Comparison of ENCODE assay signal across 2 cellular contexts in genomic region chr22:31911565-31912401, GRCh38.
TF ChIP-seq lines count a peak whose summit lies in the region.

No MANE protein-coding gene starts in this region.

TF ChIP-seq in K562, 482 proteins besides CTCF, POLR2A, EP300 and RAD21 (continued from another document and continues in another):
- TF ChIP-seq RERE (CRISPR knock-in tag; IDR thresholded peaks at IDR 0.05; ENCODE audit: borderline replicate concordance) (no peak), ZNF780A (CRISPR knock-in tag; IDR thresholded peaks at IDR 0.05) (no peak), FUS (optimal IDR thresholded peaks at IDR 0.05; ENCODE audit: low read depth, low read length) (no peak), XRCC5 (IDR thresholded peaks at IDR 0.05; ENCODE audit: low read depth, low read length) (no peak), RBFOX2 (IDR thresholded peaks at IDR 0.05; ENCODE audit: low read depth, low read length) (no peak), ZNF347 (CRISPR knock-in tag; IDR thresholded peaks at IDR 0.05; ENCODE audit: low read depth) (no peak), ZNF318 (IDR thresholded peaks at IDR 0.05; ENCODE audit: borderline replicate concordance in 1 of 2, low read depth in 1 of 2) (peak in 1 of 2 experiments; percentile 79; a peak in 2 of 4 replicates), PHF21A (IDR thresholded peaks at IDR 0.05; ENCODE audit: borderline replicate concordance, low read depth) (no peak), RBBP5 (IDR thresholded peaks at IDR 0.05; ENCODE audit: borderline replicate concordance, insufficient read depth, low read length, poor library complexity, severe bottlenecking) (no peak), BHLHE40 (IDR thresholded peaks at IDR 0.05; ENCODE audit: low read length) (peak; percentile 59), JUND (IDR thresholded peaks at IDR 0.05; ENCODE audit: borderline replicate concordance, low read depth, low read length) (peak; percentile 55; the same call in 1 of the 2 replicates), JUND (tag; IDR thresholded peaks at IDR 0.05; ENCODE audit: borderline replicate concordance, low read depth, low read length) (peak; percentile 16; the same call in 1 of the 3 replicates)

TF ChIP-seq in HepG2, 621 proteins besides CTCF, POLR2A, EP300 and RAD21 (continued from another document and continues in another):
- TF ChIP-seq ZNF609 (CRISPR knock-in tag; IDR thresholded peaks at IDR 0.05; ENCODE audit: borderline replicate concordance), result peak; percentile 77
- TF ChIP-seq ZNF331 (CRISPR knock-in tag; IDR thresholded peaks at IDR 0.05), result peak; percentile 58; the same call in 1 of the 2 replicates
- TF ChIP-seq HMG20B (CRISPR knock-in tag; conservative IDR thresholded peaks at IDR 0.05), result peak; percentile 72
- peak; percentile 34; the same call in 1 of the 2 replicates for TF ChIP-seq ZNF362 (CRISPR knock-in tag; IDR thresholded peaks at IDR 0.05; ENCODE audit: borderline replicate concordance)
- TF ChIP-seq NCOR1 (IDR thresholded peaks at IDR 0.05; ENCODE audit: borderline replicate concordance, low read length), result peak; percentile 61; the same call in 1 of the 2 replicates
- TF ChIP-seq KAT8 (CRISPR knock-in tag; IDR thresholded peaks at IDR 0.05), result peak; percentile 42; the same call in 1 of the 2 replicates
- no peak for TF ChIP-seq GRHL1 (CRISPR knock-in tag; conservative IDR thresholded peaks at IDR 0.05)
- no peak for TF ChIP-seq MAFG (CRISPR knock-in tag; IDR thresholded peaks at IDR 0.05)
- TF ChIP-seq RFX5 (IDR thresholded peaks at IDR 0.05; ENCODE audit: low read depth, low read length), result no peak
- TF ChIP-seq ZNF644 (CRISPR knock-in tag; IDR thresholded peaks at IDR 0.05; ENCODE audit: low read depth), result peak; percentile 20; the same call in 1 of the 2 replicates
- 0 out of 2 replicates have a peak, but pooled peaks have one; percentile 61 for TF ChIP-seq ELF3 (CRISPR knock-in tag; IDR thresholded peaks at IDR 0.05)
- peak; percentile 55; the same call in 1 of the 2 replicates for TF ChIP-seq ARID4A (CRISPR knock-in tag; IDR thresholded peaks at IDR 0.05; ENCODE audit: borderline replicate concordance)
- TF ChIP-seq GFI1 (CRISPR knock-in tag; IDR thresholded peaks at IDR 0.05; ENCODE audit: borderline replicate concordance), result peak; percentile 87
- peak; percentile 39; the same call in 1 of the 2 replicates for TF ChIP-seq HIVEP1 (CRISPR knock-in tag; IDR thresholded peaks at IDR 0.05)
- 0 out of 2 replicates have a peak, but pooled peaks have one; percentile 14 for TF ChIP-seq TBX3 (IDR thresholded peaks at IDR 0.05; ENCODE audit: borderline replicate concordance)
- TF ChIP-seq SIX4 (CRISPR knock-in tag; IDR thresholded peaks at IDR 0.05), result peak; percentile 74
- peak; percentile 83 for TF ChIP-seq ARID5B (CRISPR knock-in tag; IDR thresholded peaks at IDR 0.05)
- peak; percentile 53; the same call in 1 of the 2 replicates for TF ChIP-seq NR2C2 (CRISPR knock-in tag; IDR thresholded peaks at IDR 0.05; ENCODE audit: borderline replicate concordance)
- peak; percentile 31; the same call in 1 of the 2 replicates for TF ChIP-seq DRAP1 (CRISPR knock-in tag; IDR thresholded peaks at IDR 0.05)
- TF ChIP-seq ZNF691 (CRISPR knock-in tag; IDR thresholded peaks at IDR 0.05; ENCODE audit: borderline replicate concordance, low read depth), result peak; percentile 45; the same call in 1 of the 2 replicates
- TF ChIP-seq KAT2B (IDR thresholded peaks at IDR 0.05; ENCODE audit: borderline replicate concordance, low read depth, low read length), result no peak
- TF ChIP-seq YEATS2 (CRISPR knock-in tag; IDR thresholded peaks at IDR 0.05; ENCODE audit: borderline replicate concordance), result 0 out of 2 replicates have a peak, but pooled peaks have one; percentile 32
- no peak for TF ChIP-seq HNF4G (IDR thresholded peaks at IDR 0.05; ENCODE audit: borderline replicate concordance, low read depth, low read length)
- TF ChIP-seq HNF4G (CRISPR knock-in tag; IDR thresholded peaks at IDR 0.05; ENCODE audit: borderline replicate concordance, low read depth), result peak; percentile 51; the same call in 1 of the 2 replicates
- 0 out of 2 replicates have a peak, but pooled peaks have one; percentile 46 for TF ChIP-seq SOX13 (IDR thresholded peaks at IDR 0.05)
- TF ChIP-seq SOX13 (CRISPR knock-in tag; conservative IDR thresholded peaks at IDR 0.05 in 1 of 2, IDR thresholded peaks at IDR 0.05 in 1 of 2), result peak in 1 of 2 experiments; percentile 86; a peak in 2 of 4 replicates
- TF ChIP-seq CREM (IDR thresholded peaks at IDR 0.05), result peak; percentile 37; the same call in 1 of the 2 replicates
- no peak for TF ChIP-seq CREM (CRISPR knock-in tag; IDR thresholded peaks at IDR 0.05)
- TF ChIP-seq ZFX (CRISPR knock-in tag; IDR thresholded peaks at IDR 0.05; ENCODE audit: low read depth), result peak; percentile 38; the same call in 1 of the 2 replicates
- TF ChIP-seq GATAD1 (CRISPR knock-in tag; IDR thresholded peaks at IDR 0.05), result peak; percentile 36; the same call in 1 of the 2 replicates
- TF ChIP-seq MED8 (CRISPR knock-in tag; IDR thresholded peaks at IDR 0.05; ENCODE audit: insufficient replicate concordance), result no peak
- 0 out of 2 replicates have a peak, but pooled peaks have one; percentile 28 for TF ChIP-seq TGIF2 (CRISPR knock-in tag; IDR thresholded peaks at IDR 0.05)
- peak; percentile 87; the same call in 1 of the 2 replicates for TF ChIP-seq SOX5 (CRISPR knock-in tag; IDR thresholded peaks at IDR 0.05; ENCODE audit: borderline replicate concordance)
